ENCODE assay signal across 13 cellular contexts in the genomic region with DNA sequence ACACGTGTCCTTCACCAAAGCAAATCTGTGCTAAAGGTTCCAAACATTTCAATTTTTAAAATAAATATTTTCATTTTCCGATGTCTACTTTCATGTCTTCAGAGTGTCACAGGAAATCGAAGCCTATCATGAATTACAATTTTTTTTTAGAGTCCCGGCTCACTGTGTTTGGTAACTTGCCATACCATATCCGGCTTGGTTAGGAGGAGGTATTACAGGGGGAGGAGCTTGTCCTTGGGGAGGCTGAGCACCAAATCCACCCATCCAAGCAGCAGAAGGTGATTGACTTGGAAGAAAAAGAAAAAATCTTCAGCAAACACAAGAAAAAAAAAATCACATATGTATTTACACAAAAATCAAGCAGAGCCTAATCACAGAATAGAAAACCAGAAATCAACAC. TPM values are rescaled to one million over a fixed set of nuclear protein-coding genes. Genes with fewer than 3 reads are reported as not detected.
DNase-seq lines count a peak whose midpoint lies in the region; TF ChIP-seq lines count a peak whose summit lies in the region.
"Had no signal": no experiment of that assay in that cellular context is flagged by ENCODE, and none has a peak within 500 bp of the region (broad histone marks: within the 10 kb centered on the region; RNA-seq: fewer than 3 reads in every experiment).

No MANE protein-coding gene starts in this region.

- peak overlapping the region in 6 of 8 donors; percentile 2 to 55 (median 28) for H3K27ac ChIP-seq in spleen
- H3K27ac ChIP-seq: epithelial cell of prostate, KMS-11 had no signal

- H3K36me3 ChIP-seq in spleen, result peaks cover 2 to 91% (median 76%) of the 10 kb centered on the region in 6 donors

- no peak overlapping the region for H3K4me3 Mint-ChIP-seq in activated naive CD4-positive, alpha-beta T cell treated with anti-CD3 and anti-CD28 coated beads, Interleukin-2, amount 10 ng/mL, durations not matched to agents 7 days and 5 days

- 33 to 62% (median 41%) methylated on average over 5 of the region's 5 CpGs for WGBS in spleen, 5 donors

- peaks cover 51% of the 10 kb centered on the region for H3K36me3 Mint-ChIP-seq in activated naive CD4-positive, alpha-beta T cell treated with anti-CD3 and anti-CD28 coated beads, Interleukin-2, amount 10 ng/mL, durations not matched to agents 7 days and 5 days

- peak overlapping the region; percentile 66 for H3K27ac Mint-ChIP-seq in activated naive CD4-positive, alpha-beta T cell treated with anti-CD3 and anti-CD28 coated beads, Interleukin-2, amount 10 ng/mL, durations not matched to agents 7 days and 5 days

- CTCF ChIA-PET in activated naive CD4-positive, alpha-beta T cell treated with anti-CD3 and anti-CD28 coated beads, Interleukin-2, amount 10 ng/mL, durations not matched to agents 7 days and 5 days (lab: Charles Lee), result interaction anchor here (1.0 kb wide), 1 partner anchor 27 kb away, joined by 3 read pairs; no protein-coding TSS in a partner anchor

- TF ChIP-seq CTCF in choroid plexus epithelial cell (conservative IDR thresholded peaks at IDR 0.05; ENCODE audit: low read depth, low read length) (no peak), spleen (IDR thresholded peaks at IDR 0.05 in 8 of 11, conservative IDR thresholded peaks at IDR 0.05 in 3 of 11) (no peak)

- peaks cover 25% of the 10 kb centered on the region for H3K4me1 Mint-ChIP-seq in activated naive CD4-positive, alpha-beta T cell treated with anti-CD3 and anti-CD28 coated beads, Interleukin-2, amount 10 ng/mL, durations not matched to agents 7 days and 5 days

- H3K4me3 ChIP-seq in choroid plexus epithelial cell (ENCODE audit: low read depth, low read length) (no peak overlapping the region), spleen (no peak overlapping the region)

- no peaks in the 10 kb centered on the region for H3K9me3 ChIP-seq in spleen

- no peaks in the 10 kb centered on the region for H3K27me3 ChIP-seq in spleen (replicated peaks in 1 of 7)

- H3K4me1 ChIP-seq in spleen, result peaks cover 0 to 19% (median 8%) of the 10 kb centered on the region in 6 donors

- intact Hi-C loops in spleen (cut with DNase I; ENCODE audit: low total_unique reads), result no loop called here

- no peak for TF ChIP-seq POLR2A in spleen (IDR thresholded peaks at IDR 0.05)

- DNase-seq in activated naive CD4-positive, alpha-beta T cell treated with anti-CD3 and anti-CD28 coated beads, Interleukin-2, amount 10 ng/mL, durations not matched to agents 7 days and 5 days, result peak; percentile 48
- DNase-seq in activated naive CD4-positive, alpha-beta T cell treated with Interleukin-2 at 50 U/mL for 16 hours, result no peak
- DNase-seq in T-helper 1 cell, result peak in 4 of 5 donors; percentile 12 to 57 (median 28)
- peak; percentile 51 for DNase-seq in choroid plexus epithelial cell (ENCODE audit: low read depth)
- no peak for DNase-seq in spleen
- no peak for DNase-seq in HCEC 1CT
- DNase-seq in GF-D8 (lab: John Stamatoyannopoulos, UW), result no peak
- DNase-seq in cerebellar nuclear complex (lab: John Stamatoyannopoulos, UW), result no peak
- DNase-seq: C1 segment of cervical spinal cord, left cardiac atrium, NCI-H2227 treated with DMSO at 0.1 percent for 48 hours had no signal

- no peaks in the 10 kb centered on the region for H3K27me3 Mint-ChIP-seq in activated naive CD4-positive, alpha-beta T cell treated with anti-CD3 and anti-CD28 coated beads, Interleukin-2, amount 10 ng/mL, durations not matched to agents 7 days and 5 days

- H3K9me3 Mint-ChIP-seq in activated naive CD4-positive, alpha-beta T cell treated with anti-CD3 and anti-CD28 coated beads, Interleukin-2, amount 10 ng/mL, durations not matched to agents 7 days and 5 days, result no peaks in the 10 kb centered on the region

RNA-seq across cellular contexts. Expression of a gene that starts 21.3 kb away (rescaled TPM):
- total RNA-seq in spleen, result 100 to 1,000 TPM in 6 of 7 donors, 10 to 100 TPM in 1; 83.3 to 126 (median 115) TPM
- polyA plus RNA-seq in spleen, result 10 to 100 TPM; 54.1 to 81.5 (median 80.7) TPM

RNA-seq across cellular contexts. Expression of a gene that starts 33.0 kb away (rescaled TPM):
- total RNA-seq in spleen, result 10 to 100 TPM; 29.1 to 74.1 (median 38.9) TPM
- 100 to 1,000 TPM in 1 of 3 donors, 10 to 100 TPM in 2; 52.7 to 127 (median 92.9) TPM for polyA plus RNA-seq in spleen

Comparison
In these comparisons a context has a peak if more than half of its experiments do, and no peak if none do; other contexts are left out.
1. DNase-seq: peak in activated naive CD4-positive, alpha-beta T cell treated with anti-CD3 and anti-CD28 coated beads, Interleukin-2, amount 10 ng/mL, durations not matched to agents 7 days and 5 days (single experiment), T-helper 1 cell (4 of 5) and choroid plexus epithelial cell (single experiment); none in activated naive CD4-positive, alpha-beta T cell treated with Interleukin-2 at 50 U/mL for 16 hours (single experiment), spleen (single experiment), HCEC 1CT (single experiment), GF-D8 (single experiment) and cerebellar nuclear complex (0 of 2).